Comparison of ENCODE assay signal across 10 cellular contexts in the genomic region with DNA sequence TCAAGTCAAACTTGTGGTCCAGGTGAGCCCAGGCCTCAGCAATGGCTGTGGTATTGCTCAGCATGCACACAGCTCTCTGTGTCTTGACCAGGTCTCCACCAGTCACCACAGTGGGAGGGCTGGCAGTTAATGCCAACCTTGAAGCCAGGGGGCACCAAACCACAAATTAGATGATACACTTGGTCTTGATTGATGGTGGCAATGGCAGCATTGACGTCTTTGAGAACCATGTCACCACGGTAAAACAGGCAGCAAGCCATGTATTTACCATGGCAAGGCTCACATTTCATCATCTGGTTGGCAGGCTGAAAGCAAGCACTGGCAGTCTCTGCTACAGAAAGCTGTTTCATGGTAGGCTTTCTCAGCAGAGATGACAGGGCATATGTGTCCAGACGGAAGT. TPM values are rescaled to one million over a fixed set of nuclear protein-coding genes. Genes with fewer than 3 reads are reported as not detected.
DNase-seq lines count a peak whose midpoint lies in the region; ATAC-seq and TF ChIP-seq lines count a peak whose summit lies in the region.
"Had no signal": no experiment of that assay in that cellular context is flagged by ENCODE, and none has a peak within 500 bp of the region (broad histone marks: within the 10 kb centered on the region; RNA-seq: fewer than 3 reads in every experiment).

No MANE protein-coding gene starts in this region.

- TF ChIP-seq CTCF in GM12872 (IDR thresholded peaks at IDR 0.05; ENCODE audit: insufficient read depth, low read depth, low read length) (peak; percentile 43; the same call in 2 of the 3 replicates), OCI-LY1 (IDR thresholded peaks at IDR 0.05; ENCODE audit: low read length) (peak; percentile 56; the same call in 1 of the 2 replicates)

- DNase-seq in COR-L47 (lab: John Stamatoyannopoulos, UW) (peak; percentile 9), immature natural killer cell (peak in 2 of 3 donors; percentile 3 to 4), germinal center (ENCODE audit: low spot score) (no peak), activated gamma-delta T cell treated with Interleukin-2 at 50 U/mL for 16 hours (no peak)

- H3K9ac ChIP-seq in OCI-LY1 (ENCODE audit: low read length), result no peak overlapping the region

- H3K4me2 ChIP-seq in OCI-LY1 (ENCODE audit: low read length), result no peak overlapping the region
- H3K4me2 ChIP-seq: smooth muscle cell had no signal

- H3K4me3 ChIP-seq in OCI-LY1 (ENCODE audit: low read depth, low read length, poor library complexity, severe bottlenecking), result no peak overlapping the region
- H3K4me3 ChIP-seq: smooth muscle cell had no signal

- no peaks in the 10 kb centered on the region for H3K9me2 ChIP-seq in OCI-LY1 (ENCODE audit: low read depth, low read length)

- no peaks in the 10 kb centered on the region for H3F3A ChIP-seq in OCI-LY1 (ENCODE audit: insufficient read depth, low read length)

- H3K4me1 Mint-ChIP-seq in immature natural killer cell, result no peaks in the 10 kb centered on the region

- H4K20me1 ChIP-seq in OCI-LY1 (ENCODE audit: insufficient read depth, low read length), result no peaks in the 10 kb centered on the region

- H2AFZ ChIP-seq in OCI-LY1 (ENCODE audit: low read length), result no peak overlapping the region

- no peak overlapping the region for H3K27ac ChIP-seq in OCI-LY1 (ENCODE audit: low read depth, low read length, poor library complexity, severe bottlenecking)

- no peak overlapping the region for H3K27ac Mint-ChIP-seq in immature natural killer cell
- H3K27ac Mint-ChIP-seq: IgD-negative memory B cell had no signal

- H3K4me3 Mint-ChIP-seq in immature natural killer cell, result no peak overlapping the region
- H3K4me3 Mint-ChIP-seq: IgD-negative memory B cell had no signal

- no peaks in the 10 kb centered on the region for H3K9me3 ChIP-seq in OCI-LY1 (ENCODE audit: low read length)

- no peaks in the 10 kb centered on the region for H3K36me3 Mint-ChIP-seq in immature natural killer cell
- H3K36me3 Mint-ChIP-seq: IgD-negative memory B cell had no signal

- no peaks in the 10 kb centered on the region for H3K4me1 ChIP-seq in OCI-LY1 (ENCODE audit: insufficient read depth, low read length, severe bottlenecking)

- H3K79me2 ChIP-seq in OCI-LY1 (ENCODE audit: insufficient read depth, low read length), result no peaks in the 10 kb centered on the region

- ATAC-seq in GM18870 (IDR thresholded peaks at IDR 0.05; ENCODE audit: unreplicated experiment) (no peak), HG02840 (IDR thresholded peaks at IDR 0.05; ENCODE audit: low FRiP score, unreplicated experiment) (no peak)

- H3K27me3 Mint-ChIP-seq in immature natural killer cell (ENCODE audit: low read depth in 3 of 3), result peaks cover 0 to 2% (median 0%) of the 10 kb centered on the region in 3 donors

- H3K9me3 Mint-ChIP-seq in immature natural killer cell, result no peaks in the 10 kb centered on the region
- H3K9me3 Mint-ChIP-seq: IgD-negative memory B cell had no signal

- H3K36me3 ChIP-seq in OCI-LY1 (ENCODE audit: insufficient read depth, low read length), result no peaks in the 10 kb centered on the region

- H3K27me3 ChIP-seq in OCI-LY1 (ENCODE audit: insufficient read depth, low read length), result no peaks in the 10 kb centered on the region

RNA-seq across cellular contexts. Expression of a gene that starts 40.0 kb away (rescaled TPM):
- polyA plus RNA-seq in immature natural killer cell, result under 1 TPM in 1 of 3 donors, not detected in 2; 0.25 TPM
- polyA plus RNA-seq: IgD-negative memory B cell had no signal

Comparison
In these comparisons a context has a peak if more than half of its experiments do, and no peak if none do; other contexts are left out.
1. DNase-seq: peak in COR-L47 (single experiment) and immature natural killer cell (2 of 3); none in germinal center (single experiment) and activated gamma-delta T cell treated with Interleukin-2 at 50 U/mL for 16 hours (single experiment).